Comparison of ENCODE assay signal across 12 cellular contexts in genomic region chr10:63204667-63205391, GRCh38.
DNase-seq lines count a peak whose midpoint lies in the region; ATAC-seq and TF ChIP-seq lines count a peak whose summit lies in the region.
"Had no signal": no experiment of that assay in that cellular context is flagged by ENCODE, and none has a peak within 500 bp of the region (broad histone marks: within the 10 kb centered on the region; RNA-seq: fewer than 3 reads in every experiment).

No MANE protein-coding gene starts in this region.

- peaks cover 6% of the 10 kb centered on the region; the same call in 1 of the 2 replicates for H3K79me2 ChIP-seq in KMS-11 (ENCODE audit: insufficient read depth, low read depth)

- H3K9me3 Mint-ChIP-seq in memory B cell = no peaks in the 10 kb centered on the region

- WGBS in heart right ventricle, 2 donors = 73 to 75% methylated on average over 4 of the region's 4 CpGs

- no peaks in the 10 kb centered on the region for H3K27me3 Mint-ChIP-seq in memory B cell
- H3K27me3 Mint-ChIP-seq: progenitor cell of endocrine pancreas had no signal

- H3K9ac ChIP-seq in KMS-11 = no peak overlapping the region

- no peaks in the 10 kb centered on the region for H3K9me3 ChIP-seq in heart right ventricle
- H3K9me3 ChIP-seq: adrenal gland, stomach had no signal

- peaks cover 42% of the 10 kb centered on the region for H3K4me1 Mint-ChIP-seq in memory B cell

- DNase-seq in memory B cell (ENCODE audit: low spot score in 2 of 2) = no peak
- DNase-seq in HT-29 (ENCODE audit: low spot score) = no peak
- no peak for DNase-seq in heart right ventricle
- DNase-seq in CD1c-positive myeloid dendritic cell (ENCODE audit: extremely low spot score) = no peak
- DNase-seq: adrenal gland, RPMI8226, stomach had no signal

- H3K4me2 ChIP-seq in KMS-11 = peak overlapping the region; percentile 54

- H4K20me1 ChIP-seq in KMS-11 (ENCODE audit: insufficient read depth) = peaks cover 8% of the 10 kb centered on the region; the same call in 1 of the 2 replicates

- H3K4me3 ChIP-seq in KMS-11 (IDR thresholded peaks at IDR 0.05; ENCODE audit: insufficient read depth, low read depth, low read length) = no peak overlapping the region
- H3K4me3 ChIP-seq in heart right ventricle = no peak overlapping the region
- H3K4me3 ChIP-seq: adrenal gland, stomach had no signal

- peak overlapping the region; percentile 28; the same call in 1 of the 2 replicates for H3K27ac ChIP-seq in KMS-11
- H3K27ac ChIP-seq in heart right ventricle = peak overlapping the region in 4 of 10 donors; percentile 13 to 56 (median 39)
- H3K27ac ChIP-seq: adrenal gland had no signal

- H3K4me1 ChIP-seq in KMS-11 (ENCODE audit: low read depth, poor library complexity, severe bottlenecking) (peaks cover 53% of the 10 kb centered on the region), heart right ventricle (peaks cover 0 to 76% (median 63%) of the 10 kb centered on the region in 9 donors)

- ATAC-seq in GM18511 (IDR thresholded peaks at IDR 0.05; ENCODE audit: unreplicated experiment) (peak; percentile 61), GM21528 (IDR thresholded peaks at IDR 0.05; ENCODE audit: low FRiP score, unreplicated experiment) (peak; percentile 45), memory B cell (ENCODE audit: low read depth) (no peak), heart right ventricle (no peak), HG02571 (IDR thresholded peaks at IDR 0.05; ENCODE audit: unreplicated experiment) (no peak)

- intact Hi-C loops in heart right ventricle (cut with DNase I) = loop anchor here in 5 of 10 donors (5.0 to 10.0 kb wide), 4 partner anchors 317 to 510 kb away; partner anchors contain the start of gene REEP3 (in 1 of the 5)

- H3K27ac Mint-ChIP-seq in memory B cell = peak overlapping the region; percentile 64

- TF ChIP-seq CTCF in KMS-11 (conservative IDR thresholded peaks at IDR 0.05; ENCODE audit: low read depth, low read length) = no peak
- no peak for TF ChIP-seq CTCF in heart right ventricle (IDR thresholded peaks at IDR 0.05)

- peak overlapping the region; percentile 63 for H3K4me3 Mint-ChIP-seq in memory B cell

- H3K36me3 Mint-ChIP-seq in memory B cell = peaks cover 26% of the 10 kb centered on the region

- no peaks in the 10 kb centered on the region for H3K36me3 ChIP-seq in KMS-11 (ENCODE audit: insufficient read depth)
- peaks cover 0 to 64% (median under 1%) of the 10 kb centered on the region in 9 donors for H3K36me3 ChIP-seq in heart right ventricle
- H3K36me3 ChIP-seq: adrenal gland had no signal

- H3K27me3 ChIP-seq in KMS-11 (ENCODE audit: insufficient read depth, low read depth) (no peaks in the 10 kb centered on the region), heart right ventricle (no peaks in the 10 kb centered on the region)
- H3K27me3 ChIP-seq: adrenal gland, stomach had no signal

- H2AFZ ChIP-seq in KMS-11 (ENCODE audit: low read depth) = no peak overlapping the region

Comparison
In these comparisons a context has a peak if more than half of its experiments do, and no peak if none do; other contexts are left out.
1. ATAC-seq: peak in GM18511 (single experiment) and GM21528 (single experiment); none in memory B cell (single experiment), heart right ventricle (0 of 8) and HG02571 (single experiment).